Comparison of ENCODE assay signal across 33 cellular contexts in the genomic region with DNA sequence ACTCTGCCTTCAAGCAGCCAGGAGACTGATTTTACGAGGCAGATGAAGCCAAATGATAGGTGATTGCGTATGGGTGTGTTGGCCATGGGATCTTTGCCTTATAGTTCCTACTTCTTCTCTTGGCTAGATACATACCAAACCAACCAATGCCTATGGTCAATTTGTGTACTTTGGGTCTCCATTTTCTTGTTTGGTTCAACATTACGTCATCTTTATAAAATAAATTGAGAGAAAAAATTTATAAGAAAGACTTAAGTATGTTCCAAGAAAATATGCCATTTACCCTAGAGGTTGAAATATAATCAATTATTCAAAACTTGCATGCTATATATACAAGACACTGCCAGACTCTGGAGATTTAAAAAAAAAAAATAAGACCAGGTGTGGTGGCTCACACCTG.
"Had no signal": no experiment of that assay in that cellular context is flagged by ENCODE, and none has a peak within 500 bp of the region (broad histone marks: within the 10 kb centered on the region; RNA-seq: fewer than 3 reads in every experiment).

No MANE protein-coding gene starts in this region.

- H3K27ac ChIP-seq: adrenal gland, ascending aorta, body of pancreas, brain microvascular endothelial cell, breast epithelium, cardiac muscle cell had no signal

- FAIRE-seq: astrocyte, bronchial epithelial cell had no signal

- H3K36me3 ChIP-seq: adrenal gland, ascending aorta, brain microvascular endothelial cell, breast epithelium, cardiac muscle cell had no signal

- H3K27me3 ChIP-seq: adrenal gland, ascending aorta, body of pancreas, brain microvascular endothelial cell, breast epithelium, cardiac muscle cell had no signal

- DNase-seq: activated effector memory CD4-positive, alpha-beta T cell treated with anti-CD3 and anti-CD28 coated beads, Interleukin-2, amount 50 U/mL, for 16 hours; activated effector memory CD4-positive, alpha-beta T cell treated with Interleukin-2 at 50 U/mL for 16 hours; activated gamma-delta T cell; activated gamma-delta T cell treated with Interleukin-2 at 50 U/mL for 16 hours; activated naive CD4-positive, alpha-beta T cell; activated naive CD4-positive, alpha-beta T cell treated with anti-CD3 and anti-CD28 coated beads for 36 hours; activated naive CD4-positive, alpha-beta T cell treated with anti-CD3 and anti-CD28 coated beads, Interleukin-2, amount 10 ng/mL, durations not matched to agents 7 days and 5 days; activated naive CD4-positive, alpha-beta T cell treated with anti-CD3 and anti-CD28 coated beads, Interleukin-2, amount 50 U/mL, for 16 hours; activated naive CD4-positive, alpha-beta T cell treated with Interleukin-2 at 50 U/mL for 16 hours; activated naive CD8-positive, alpha-beta T cell treated with anti-CD3 and anti-CD28 coated beads for 36 hours; activated naive CD8-positive, alpha-beta T cell treated with anti-CD3 and anti-CD28 coated beads, Interleukin-2, amount 10 ng/mL, durations not matched to agents 7 days and 5 days; activated naive CD8-positive, alpha-beta T cell treated with anti-CD3 and anti-CD28 coated beads, Interleukin-2, amount 50 U/mL, for 24 hours; activated T-cell treated with anti-CD3 and anti-CD28 coated beads, Interleukin-2, amount 50 U/mL, for 24 hours; activated T-cell treated with anti-CD3 and anti-CD28 coated beads, Interleukin-2, amount 50 U/mL, for 4 hours; activated T-cell treated with anti-CD3 and anti-CD28 coated beads, Interleukin-2, amount 50 U/mL, for 48 hours; activated T-cell treated with anti-CD3 and anti-CD28 coated beads, Interleukin-2, amount 50 U/mL, for 72 hours; adrenal gland; amniotic stem cell; amygdala; anterior cingulate cortex; aorta; body of pancreas; brain microvascular endothelial cell; caudate nucleus; central memory CD4-positive, alpha-beta T cell; cerebellar nuclear complex had no signal

- H3K4me1 ChIP-seq: adrenal gland, ascending aorta, body of pancreas, breast epithelium had no signal

- H3K9me3 ChIP-seq: adrenal gland, ascending aorta, body of pancreas, breast epithelium had no signal

- ATAC-seq: activated naive CD4-positive, alpha-beta T cell treated with anti-CD3 and anti-CD28 coated beads, Interleukin-2, amount 50 U/mL, for 72 hours; activated naive CD8-positive, alpha-beta T cell treated with anti-CD3 and anti-CD28 coated beads, Interleukin-2, amount 50 U/mL, for 24 hours; activated T-cell treated with anti-CD3 and anti-CD28 coated beads, Interleukin-2, amount 50 U/mL, for 4 hours; activated T-cell treated with anti-CD3 and anti-CD28 coated beads, Interleukin-2, amount 50 U/mL, for 72 hours; activated T-helper 17 cell treated with anti-CD3 and anti-CD28 coated beads, Interleukin-2, amount 50 U/mL, for 72 hours; body of pancreas had no signal

- H3K4me3 ChIP-seq: adrenal gland, ascending aorta, body of pancreas, breast epithelium, cardiac muscle cell had no signal
